18 cellular contexts compared by ENCODE assay signal in the genomic region with DNA sequence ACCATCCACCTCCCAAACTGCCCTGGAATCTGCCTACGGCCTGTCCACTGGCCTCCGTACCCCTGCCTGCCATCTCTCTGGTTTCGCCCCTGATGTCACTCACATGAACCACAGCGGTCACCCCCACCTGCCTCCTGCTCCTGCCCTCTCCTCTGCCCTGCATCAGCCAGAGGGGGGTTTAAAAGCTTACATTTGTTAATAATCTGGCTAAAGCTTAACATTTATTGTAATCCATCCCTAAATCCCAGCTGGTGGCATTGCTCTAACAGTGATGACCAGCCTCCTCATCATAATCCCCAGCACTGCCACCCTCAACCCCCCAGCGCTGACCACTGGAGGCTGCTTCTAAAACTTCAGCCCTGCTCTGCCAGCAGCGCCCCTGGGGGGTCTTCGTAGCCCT. TPM values are rescaled to one million over a fixed set of nuclear protein-coding genes. Genes with fewer than 3 reads are reported as not detected.
DNase-seq lines count a peak whose midpoint lies in the region; ATAC-seq and TF ChIP-seq lines count a peak whose summit lies in the region.
"Had no signal": no experiment of that assay in that cellular context is flagged by ENCODE, and none has a peak within 500 bp of the region (broad histone marks: within the 10 kb centered on the region; RNA-seq: fewer than 3 reads in every experiment).

No MANE protein-coding gene starts in this region.

- H3K36me3 Mint-ChIP-seq in activated CD4-positive, alpha-beta T cell treated with anti-CD3 and anti-CD28 coated beads, Interleukin-2, amount 10 ng/mL, durations not matched to agents 24 days and 14 days (ENCODE audit: low read depth), result peaks cover 36% of the 10 kb centered on the region

- ATAC-seq in GM21576 (IDR thresholded peaks at IDR 0.05; ENCODE audit: unreplicated experiment), result no peak
- ATAC-seq: activated T-cell treated with anti-CD3 and anti-CD28 coated beads, Interleukin-2, amount 50 U/mL, for 4 hours; left lung; PC-3 had no signal

- H3K9me3 Mint-ChIP-seq in activated CD4-positive, alpha-beta T cell treated with anti-CD3 and anti-CD28 coated beads, Interleukin-2, amount 10 ng/mL, durations not matched to agents 24 days and 14 days, result no peaks in the 10 kb centered on the region
- H3K9me3 Mint-ChIP-seq: activated T-cell treated with anti-CD3 and anti-CD28 coated beads, Interleukin-2, amount 50 U/mL, for 4 hours; nephron had no signal

- H3K27me3 ChIP-seq in neutrophil, result no peaks in the 10 kb centered on the region
- H3K27me3 ChIP-seq: left lung had no signal

- H3K4me1 ChIP-seq in neutrophil (ENCODE audit: control insufficient read depth in 1 of 2, insufficient read depth in 1 of 2, low read depth in 1 of 2, low read length in 1 of 2), result peaks cover 90 to 94% of the 10 kb centered on the region in 2 experiments

- no peaks in the 10 kb centered on the region for H3K9me3 ChIP-seq in neutrophil
- H3K9me3 ChIP-seq: A549, left lung, thoracic aorta had no signal

- TF ChIP-seq CTCF in neutrophil (IDR thresholded peaks at IDR 0.05), result no peak

- no peak for DNase-seq in activated CD4-positive, alpha-beta T cell treated with anti-CD3 and anti-CD28 coated beads, Interleukin-2, amount 10 ng/mL, durations not matched to agents 24 days and 14 days
- no peak for DNase-seq in activated CD4-positive, alpha-beta T cell treated with anti-CD3 and anti-CD28 coated beads for 1 hour
- DNase-seq in NCI-H82 (lab: John Stamatoyannopoulos, UW) (peak; percentile 71), NCI-H446 treated with DMSO at 0.1 percent for 48 hours (lab: John Stamatoyannopoulos, UW) (no peak)
- DNase-seq in effector CD4-positive, alpha-beta T cell, result no peak
- DNase-seq: activated CD4-positive, CD25-positive, alpha-beta regulatory T cell; activated T-cell treated with anti-CD3 and anti-CD28 coated beads, Interleukin-2, amount 50 U/mL, for 4 hours; Calu3; left lung; NCI-H1694 treated with DMSO at 0.1 percent for 48 hours; PC-3; retina had no signal

- H3K27ac ChIP-seq in cingulate gyrus (ENCODE audit: low read depth, low read length) (peak overlapping the region; percentile 29), neutrophil (peak overlapping the region; percentile 97)
- H3K27ac ChIP-seq: A549, thoracic aorta had no signal

- intact Hi-C loops in activated CD4-positive, alpha-beta T cell treated with anti-CD3 and anti-CD28 coated beads, Interleukin-2, amount 10 ng/mL, durations not matched to agents 24 days and 14 days (cut with micrococcal nuclease), result no loop called here

- no peaks in the 10 kb centered on the region for H3K27me3 Mint-ChIP-seq in activated CD4-positive, alpha-beta T cell treated with anti-CD3 and anti-CD28 coated beads, Interleukin-2, amount 10 ng/mL, durations not matched to agents 24 days and 14 days

- peak overlapping the region; percentile 16 for H3K4me3 Mint-ChIP-seq in activated CD4-positive, alpha-beta T cell treated with anti-CD3 and anti-CD28 coated beads, Interleukin-2, amount 10 ng/mL, durations not matched to agents 24 days and 14 days
- H3K4me3 Mint-ChIP-seq: activated T-cell treated with anti-CD3 and anti-CD28 coated beads, Interleukin-2, amount 50 U/mL, for 4 hours; nephron had no signal

- peak overlapping the region; percentile 73 for H3K27ac Mint-ChIP-seq in activated CD4-positive, alpha-beta T cell treated with anti-CD3 and anti-CD28 coated beads, Interleukin-2, amount 10 ng/mL, durations not matched to agents 24 days and 14 days

- peaks cover 63% of the 10 kb centered on the region for H3K4me1 Mint-ChIP-seq in activated CD4-positive, alpha-beta T cell treated with anti-CD3 and anti-CD28 coated beads, Interleukin-2, amount 10 ng/mL, durations not matched to agents 24 days and 14 days

- no peak overlapping the region for H3K4me3 ChIP-seq in neutrophil (ENCODE audit: low read depth in 1 of 2, low read length in 1 of 2)
- H3K4me3 ChIP-seq: A549, left lung, thoracic aorta had no signal

- peaks cover 12% of the 10 kb centered on the region for H3K36me3 ChIP-seq in neutrophil
- H3K36me3 ChIP-seq: thoracic aorta had no signal

RNA-seq across cellular contexts. Expression of gene DNM2, which starts 38.9 kb away (rescaled TPM):
- total RNA-seq in activated CD4-positive, alpha-beta T cell treated with anti-CD3 and anti-CD28 coated beads, Interleukin-2, amount 10 ng/mL, durations not matched to agents 24 days and 14 days, result 198 and 211 TPM in 2 replicates

RNA-seq across cellular contexts. Expression of gene QTRT1, which starts 55.6 kb away (rescaled TPM):
- 86.0 and 95.2 TPM in 2 replicates for total RNA-seq in activated CD4-positive, alpha-beta T cell treated with anti-CD3 and anti-CD28 coated beads, Interleukin-2, amount 10 ng/mL, durations not matched to agents 24 days and 14 days
